ENCODE assay signal across 18 cellular contexts in genomic region chr6:81609736-81610135, GRCh38.
DNase-seq lines count a peak whose midpoint lies in the region; ATAC-seq and TF ChIP-seq lines count a peak whose summit lies in the region.
"Had no signal": no experiment of that assay in that cellular context is flagged by ENCODE, and none has a peak within 500 bp of the region (broad histone marks: within the 10 kb centered on the region; RNA-seq: fewer than 3 reads in every experiment).

No MANE protein-coding gene starts in this region.

- DNase-seq in EL (peak; percentile 14), SK-N-MC (ENCODE audit: low read depth, low spot score) (no peak), fibroblast of mammary gland (ENCODE audit: low read depth) (peak; percentile 30), Right ventricle myocardium inferior (ENCODE audit: missing footprints) (no peak)
- DNase-seq in activated CD8-positive, alpha-beta T cell treated with anti-CD3 and anti-CD28 coated beads, Interleukin-2, amount 10 ng/mL, durations not matched to agents 7 days and 5 days = no peak
- DNase-seq: 8988T; ACHN; C1 segment of cervical spinal cord; Calu3; CD4-positive, alpha-beta memory T cell; COR-L47; DMS53; DMS79 treated with DMSO at 0.1 percent for 48 hours; H9 had no signal

- no peak overlapping the region for H3K4me3 Mint-ChIP-seq in activated CD8-positive, alpha-beta T cell treated with anti-CD3 and anti-CD28 coated beads, Interleukin-2, amount 10 ng/mL, durations not matched to agents 7 days and 5 days
- H3K4me3 Mint-ChIP-seq: CD4-positive, alpha-beta memory T cell; GM23338; H9 had no signal

- peaks cover 4% of the 10 kb centered on the region for H3K9me3 Mint-ChIP-seq in activated CD8-positive, alpha-beta T cell treated with anti-CD3 and anti-CD28 coated beads, Interleukin-2, amount 10 ng/mL, durations not matched to agents 7 days and 5 days (ENCODE audit: insufficient read depth)
- H3K9me3 Mint-ChIP-seq: GM23338, H9 had no signal

- no peaks in the 10 kb centered on the region for H3K36me3 Mint-ChIP-seq in activated CD8-positive, alpha-beta T cell treated with anti-CD3 and anti-CD28 coated beads, Interleukin-2, amount 10 ng/mL, durations not matched to agents 7 days and 5 days (ENCODE audit: low read depth)
- H3K36me3 Mint-ChIP-seq: CD4-positive, alpha-beta memory T cell had no signal

- 0 out of 2 replicates have a peak overlapping the region, but pooled peaks have one; percentile 17 for H3K27ac ChIP-seq in SK-N-MC
- H3K27ac ChIP-seq: A549 had no signal

- no peak overlapping the region for H3K27ac Mint-ChIP-seq in activated CD8-positive, alpha-beta T cell treated with anti-CD3 and anti-CD28 coated beads, Interleukin-2, amount 10 ng/mL, durations not matched to agents 7 days and 5 days
- H3K27ac Mint-ChIP-seq: CD4-positive, alpha-beta memory T cell; GM23338; H9 had no signal

- no peak for TF ChIP-seq CTCF in fibroblast of mammary gland (conservative IDR thresholded peaks at IDR 0.05; ENCODE audit: control insufficient read depth, insufficient read depth, low read depth, low read length)

- no peaks in the 10 kb centered on the region for H3K27me3 Mint-ChIP-seq in activated CD8-positive, alpha-beta T cell treated with anti-CD3 and anti-CD28 coated beads, Interleukin-2, amount 10 ng/mL, durations not matched to agents 7 days and 5 days (ENCODE audit: low read depth)
- H3K27me3 Mint-ChIP-seq: CD4-positive, alpha-beta memory T cell had no signal

- no peaks in the 10 kb centered on the region for H3K9me3 ChIP-seq in SK-N-MC (ENCODE audit: low read depth, low read length)
- H3K9me3 ChIP-seq: A549 had no signal

- no peaks in the 10 kb centered on the region for H3K36me3 ChIP-seq in SK-N-MC (ENCODE audit: insufficient read depth, low read length)

- POLR2A ChIA-PET in activated CD8-positive, alpha-beta T cell treated with anti-CD3 and anti-CD28 coated beads, Interleukin-2, amount 10 ng/mL, durations not matched to agents 7 days and 5 days (lab: Charles Lee) = no interaction called here

- peaks cover 4% of the 10 kb centered on the region for H3K4me1 Mint-ChIP-seq in activated CD8-positive, alpha-beta T cell treated with anti-CD3 and anti-CD28 coated beads, Interleukin-2, amount 10 ng/mL, durations not matched to agents 7 days and 5 days (ENCODE audit: low read depth)
- H3K4me1 Mint-ChIP-seq: CD4-positive, alpha-beta memory T cell had no signal

- CTCF ChIA-PET in activated CD8-positive, alpha-beta T cell treated with anti-CD3 and anti-CD28 coated beads, Interleukin-2, amount 10 ng/mL, durations not matched to agents 7 days and 5 days (lab: Charles Lee) = no interaction called here

- no peak overlapping the region for H3K9ac ChIP-seq in SK-N-MC (ENCODE audit: insufficient read length)

- ATAC-seq in GM21390 (IDR thresholded peaks at IDR 0.05; ENCODE audit: unreplicated experiment) = no peak
- ATAC-seq in Right ventricle myocardium inferior = no peak
- ATAC-seq in activated CD8-positive, alpha-beta T cell treated with anti-CD3 and anti-CD28 coated beads, Interleukin-2, amount 10 ng/mL, durations not matched to agents 7 days and 5 days = no peak
- ATAC-seq: A549, GM23338, HCT116 had no signal

- no peak overlapping the region for H3K4me3 ChIP-seq in SK-N-MC
- H3K4me3 ChIP-seq in fibroblast of mammary gland (ENCODE audit: control insufficient read depth, low read depth, low read length) = no peak overlapping the region
- H3K4me3 ChIP-seq: A549, GM23338 had no signal

- intact Hi-C loops in Right ventricle myocardium inferior (cut with DNase I) = no loop called here

Comparison
In these comparisons a context has a peak if more than half of its experiments do, and no peak if none do; other contexts are left out.
1. DNase-seq: peak in EL (single experiment) and fibroblast of mammary gland (single experiment); none in SK-N-MC (single experiment), Right ventricle myocardium inferior (single experiment) and activated CD8-positive, alpha-beta T cell treated with anti-CD3 and anti-CD28 coated beads, Interleukin-2, amount 10 ng/mL, durations not matched to agents 7 days and 5 days (single experiment).